Comparison of ENCODE assay signal across 10 cellular contexts in genomic region chr1:53121319-53122172, GRCh38. TPM values are rescaled to one million over a fixed set of nuclear protein-coding genes. Genes with fewer than 3 reads are reported as not detected.
DNase-seq lines count a peak whose midpoint lies in the region; ATAC-seq and TF ChIP-seq lines count a peak whose summit lies in the region.
"Had no signal": no experiment of that assay in that cellular context is flagged by ENCODE, and none has a peak within 500 bp of the region (broad histone marks: within the 10 kb centered on the region; RNA-seq: fewer than 3 reads in every experiment).

No MANE protein-coding gene starts in this region.

- POLR2A ChIA-PET in SK-N-SH (lab: Yijun Ruan, JAX) = interaction anchor here (0.5 kb wide), 1 partner anchor 16 kb away, joined by 3 read pairs; no protein-coding TSS in a partner anchor

- TF ChIP-seq RAD21 in SK-N-SH (IDR thresholded peaks at IDR 0.05; ENCODE audit: low read length) = no peak

- H3K9me3 Mint-ChIP-seq in activated naive CD4-positive, alpha-beta T cell treated with anti-CD3 and anti-CD28 coated beads for 36 hours = no peaks in the 10 kb centered on the region

- H3K27me3 Mint-ChIP-seq in activated naive CD4-positive, alpha-beta T cell treated with anti-CD3 and anti-CD28 coated beads for 36 hours (ENCODE audit: low read depth) = peaks cover 2% of the 10 kb centered on the region

- no peak overlapping the region for H3K27ac Mint-ChIP-seq in activated naive CD4-positive, alpha-beta T cell treated with anti-CD3 and anti-CD28 coated beads for 36 hours

- ATAC-seq in upper lobe of right lung (peak; percentile 2), HG02981 (IDR thresholded peaks at IDR 0.05; ENCODE audit: unreplicated experiment) (no peak), HG03378 (IDR thresholded peaks at IDR 0.05; ENCODE audit: unreplicated experiment) (no peak), GM18511 (IDR thresholded peaks at IDR 0.05; ENCODE audit: unreplicated experiment) (no peak)

- CTCF ChIA-PET in activated naive CD4-positive, alpha-beta T cell treated with anti-CD3 and anti-CD28 coated beads for 36 hours (lab: Charles Lee) = interaction anchor here (0.5 kb wide), 1 partner anchor 360 kb away, joined by 3 read pairs; no protein-coding TSS in a partner anchor
- CTCF ChIA-PET in SK-N-SH (lab: Yijun Ruan, JAX) = interaction anchor here (0.8 to 2.1 kb wide), 5 partner anchors 15 to 107 kb away, joined by 3 to 8 read pairs (median 3); no protein-coding TSS in a partner anchor

- DNase-seq in activated naive CD4-positive, alpha-beta T cell treated with anti-CD3 and anti-CD28 coated beads for 36 hours = peak; percentile 35
- no peak for DNase-seq in activated naive CD4-positive, alpha-beta T cell treated with Interleukin-2 at 50 U/mL for 16 hours
- DNase-seq in SK-N-SH (peak; percentile 62), iPS-NIHi7 (ENCODE audit: extremely low spot score) (peak; percentile 45), upper lobe of right lung (no peak)

- peak in 1 of 2 experiments; percentile 41; a peak in 1 of 4 replicates for TF ChIP-seq EP300 in SK-N-SH (IDR thresholded peaks at IDR 0.05; ENCODE audit: borderline replicate concordance in 1 of 2, low read depth in 1 of 2, low read length in 1 of 2)

- no peaks in the 10 kb centered on the region for H3K9me3 ChIP-seq in SK-N-SH
- H3K9me3 ChIP-seq in upper lobe of right lung = no peaks in the 10 kb centered on the region
- H3K9me3 ChIP-seq: neutrophil had no signal

- no peak overlapping the region for H3K4me3 Mint-ChIP-seq in activated naive CD4-positive, alpha-beta T cell treated with anti-CD3 and anti-CD28 coated beads for 36 hours

- H3K27me3 ChIP-seq in SK-N-SH (ENCODE audit: insufficient read depth) = no peaks in the 10 kb centered on the region
- H3K27me3 ChIP-seq in upper lobe of right lung = no peaks in the 10 kb centered on the region
- H3K27me3 ChIP-seq: neutrophil had no signal

- no peaks in the 10 kb centered on the region for H3F3A ChIP-seq in SK-N-SH (replicated peaks; ENCODE audit: insufficient read depth)

- H3K4me1 ChIP-seq in SK-N-SH (ENCODE audit: control insufficient read depth in 1 of 2, insufficient read depth in 2 of 2, low read depth in 1 of 2, low read length in 1 of 2) = peaks cover 15 to 33% of the 10 kb centered on the region in 2 experiments; a peak in 2 of 4 replicates
- H3K4me1 ChIP-seq in upper lobe of right lung = peaks cover 24% of the 10 kb centered on the region

- H3K36me3 Mint-ChIP-seq in activated naive CD4-positive, alpha-beta T cell treated with anti-CD3 and anti-CD28 coated beads for 36 hours (ENCODE audit: low read depth) = no peaks in the 10 kb centered on the region

- H3K36me3 ChIP-seq in SK-N-SH (replicated peaks in 1 of 2; ENCODE audit: control insufficient read depth in 1 of 2, insufficient read depth in 2 of 2, low read length in 1 of 2) (no peaks in the 10 kb centered on the region), upper lobe of right lung (no peaks in the 10 kb centered on the region)
- H3K36me3 ChIP-seq: neutrophil had no signal

- H4K20me1 ChIP-seq in SK-N-SH (ENCODE audit: insufficient read depth) = no peaks in the 10 kb centered on the region

- 72% methylated on average over 11 of the region's 18 CpGs for WGBS in SK-N-SH (ENCODE audit: low lambda C conversion rate)

- peaks cover 3% of the 10 kb centered on the region for H3K4me1 Mint-ChIP-seq in activated naive CD4-positive, alpha-beta T cell treated with anti-CD3 and anti-CD28 coated beads for 36 hours (ENCODE audit: low read depth)

- no peak for TF ChIP-seq CTCF in SK-N-SH (IDR thresholded peaks at IDR 0.05)
- no peak for TF ChIP-seq CTCF in upper lobe of right lung (IDR thresholded peaks at IDR 0.05)

- no peak overlapping the region for H2AFZ ChIP-seq in SK-N-SH (ENCODE audit: low read depth)

- no peak overlapping the region for H3K27ac ChIP-seq in SK-N-SH (ENCODE audit: low read depth in 2 of 2, low read length in 1 of 2)
- no peak overlapping the region for H3K27ac ChIP-seq in upper lobe of right lung
- H3K27ac ChIP-seq: neutrophil had no signal

- no peaks in the 10 kb centered on the region for H3K9me2 ChIP-seq in SK-N-SH

- H3K4me3 ChIP-seq in SK-N-SH (ENCODE audit: low read depth in 2 of 2, low read length in 1 of 2) (no peak overlapping the region), upper lobe of right lung (no peak overlapping the region)

- H3K9ac ChIP-seq in SK-N-SH = no peak overlapping the region

- no peaks in the 10 kb centered on the region for H3K79me2 ChIP-seq in SK-N-SH (ENCODE audit: insufficient read depth)

- intact Hi-C loops in activated naive CD4-positive, alpha-beta T cell treated with anti-CD3 and anti-CD28 coated beads for 36 hours (cut with micrococcal nuclease) = no loop called here
- intact Hi-C loops in upper lobe of right lung (cut with DNase I) = no loop called here

- no peak overlapping the region for H3K4me2 ChIP-seq in SK-N-SH

TF ChIP-seq in SK-N-SH, 30 proteins besides CTCF, POLR2A, EP300 and RAD21 (continues in another document):
- TF ChIP-seq TAF1 (IDR thresholded peaks at IDR 0.05; ENCODE audit: borderline replicate concordance, low read depth, low read length) (no peak), CHD2 (IDR thresholded peaks at IDR 0.05; ENCODE audit: low read length, partially characterized antibody) (no peak), MXI1 (IDR thresholded peaks at IDR 0.05; ENCODE audit: low read depth, low read length) (no peak), NFIC (IDR thresholded peaks at IDR 0.05; ENCODE audit: borderline replicate concordance) (peak; percentile 53; the same call in 1 of the 2 replicates), JUND (IDR thresholded peaks at IDR 0.05) (no peak), PBX3 (IDR thresholded peaks at IDR 0.05) (0 out of 2 replicates have a peak, but pooled peaks have one; percentile 9), RCOR1 (IDR thresholded peaks at IDR 0.05; ENCODE audit: low read length) (no peak), POLR2AphosphoS5 (IDR thresholded peaks at IDR 0.05; ENCODE audit: low read depth, low read length) (no peak), RFX5 (IDR thresholded peaks at IDR 0.05; ENCODE audit: low read length) (no peak), MAX (IDR thresholded peaks at IDR 0.05; ENCODE audit: low read depth) (no peak), FOXM1 (IDR thresholded peaks at IDR 0.05; ENCODE audit: low read depth) (no peak), TEAD4 (IDR thresholded peaks at IDR 0.05; ENCODE audit: borderline replicate concordance, insufficient read depth) (no peak), MEF2A (IDR thresholded peaks at IDR 0.05; ENCODE audit: borderline replicate concordance, low read depth) (no peak), RXRA (IDR thresholded peaks at IDR 0.05; ENCODE audit: borderline replicate concordance, low read depth) (no peak), EZH2phosphoT487 (IDR thresholded peaks at IDR 0.05; ENCODE audit: borderline replicate concordance, low read depth) (no peak), FOSL2 (IDR thresholded peaks at IDR 0.05; ENCODE audit: borderline replicate concordance, low read depth) (peak; percentile 51; the same call in 1 of the 2 replicates), GATA2 (CRISPR knock-in tag; IDR thresholded peaks at IDR 0.05) (no peak), GABPA (IDR thresholded peaks at IDR 0.05; ENCODE audit: low read depth) (no peak)
- TF ChIP-seq, protein P1, sequence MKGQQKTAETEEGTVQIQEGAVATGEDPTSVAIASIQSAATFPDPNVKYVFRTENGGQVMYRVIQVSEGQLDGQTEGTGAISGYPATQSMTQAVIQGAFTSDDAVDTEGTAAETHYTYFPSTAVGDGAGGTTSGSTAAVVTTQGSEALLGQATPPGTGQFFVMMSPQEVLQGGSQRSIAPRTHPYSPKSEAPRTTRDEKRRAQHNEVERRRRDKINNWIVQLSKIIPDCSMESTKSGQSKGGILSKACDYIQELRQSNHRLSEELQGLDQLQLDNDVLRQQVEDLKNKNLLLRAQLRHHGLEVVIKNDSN (IDR thresholded peaks at IDR 0.05; ENCODE audit: borderline replicate concordance, low read depth) = no peak
- TF ChIP-seq, protein P2, sequence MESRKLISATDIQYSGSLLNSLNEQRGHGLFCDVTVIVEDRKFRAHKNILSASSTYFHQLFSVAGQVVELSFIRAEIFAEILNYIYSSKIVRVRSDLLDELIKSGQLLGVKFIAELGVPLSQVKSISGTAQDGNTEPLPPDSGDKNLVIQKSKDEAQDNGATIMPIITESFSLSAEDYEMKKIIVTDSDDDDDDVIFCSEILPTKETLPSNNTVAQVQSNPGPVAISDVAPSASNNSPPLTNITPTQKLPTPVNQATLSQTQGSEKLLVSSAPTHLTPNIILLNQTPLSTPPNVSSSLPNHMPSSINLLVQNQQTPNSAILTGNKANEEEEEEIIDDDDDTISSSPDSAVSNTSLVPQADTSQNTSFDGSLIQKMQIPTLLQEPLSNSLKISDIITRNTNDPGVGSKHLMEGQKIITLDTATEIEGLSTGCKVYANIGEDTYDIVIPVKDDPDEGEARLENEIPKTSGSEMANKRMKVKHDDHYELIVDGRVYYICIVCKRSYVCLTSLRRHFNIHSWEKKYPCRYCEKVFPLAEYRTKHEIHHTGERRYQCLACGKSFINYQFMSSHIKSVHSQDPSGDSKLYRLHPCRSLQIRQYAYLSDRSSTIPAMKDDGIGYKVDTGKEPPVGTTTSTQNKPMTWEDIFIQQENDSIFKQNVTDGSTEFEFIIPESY (IDR thresholded peaks at IDR 0.05; ENCODE audit: borderline replicate concordance, low read depth) = no peak

RNA-seq across cellular contexts. Expression of gene SLC1A7, which starts 20.9 kb away (rescaled TPM):
- not detected for total RNA-seq in activated naive CD4-positive, alpha-beta T cell treated with anti-CD3 and anti-CD28 coated beads for 36 hours
- not detected in 2 replicates for polyA plus RNA-seq in SK-N-SH (2012; rRNA removed)
- polyA plus RNA-seq in SK-N-SH (2012; cell fraction: cytosol; rRNA removed) = not detected in 2 replicates
- 0.02 and 0.04 TPM in 2 replicates for polyA plus RNA-seq in SK-N-SH (2012; cell fraction: nucleus; rRNA removed)
- 0.26 TPM for total RNA-seq in upper lobe of right lung
- total RNA-seq: LHCN-M2 had no signal

RNA-seq across cellular contexts. Expression of gene PODN, which starts 59.5 kb away (rescaled TPM):
- not detected for total RNA-seq in activated naive CD4-positive, alpha-beta T cell treated with anti-CD3 and anti-CD28 coated beads for 36 hours
- 2.0 and 2.9 TPM in 2 replicates for polyA plus RNA-seq in SK-N-SH (2012; rRNA removed)
- 1.2 and 2.7 TPM in 2 replicates for polyA plus RNA-seq in SK-N-SH (2012; cell fraction: cytosol; rRNA removed)
- polyA plus RNA-seq in SK-N-SH (2012; cell fraction: nucleus; rRNA removed) = 6.3 TPM in 2 replicates
- total RNA-seq in upper lobe of right lung = 56.5 TPM
- total RNA-seq: LHCN-M2 had no signal

Comparison
In these comparisons a context has a peak if more than half of its experiments do, and no peak if none do; other contexts are left out.
1. DNase-seq: peak in activated naive CD4-positive, alpha-beta T cell treated with anti-CD3 and anti-CD28 coated beads for 36 hours (single experiment), SK-N-SH (single experiment) and iPS-NIHi7 (single experiment); none in activated naive CD4-positive, alpha-beta T cell treated with Interleukin-2 at 50 U/mL for 16 hours (single experiment) and upper lobe of right lung (single experiment).
2. RNA of gene PODN, which starts 59.5 kb away (total RNA-seq): 56.5 TPM in upper lobe of right lung (single experiment); not detected in activated naive CD4-positive, alpha-beta T cell treated with anti-CD3 and anti-CD28 coated beads for 36 hours; every median in the first group is over 10 times any median in the second.